ENCODE assay signal across 7 cellular contexts in the genomic region with DNA sequence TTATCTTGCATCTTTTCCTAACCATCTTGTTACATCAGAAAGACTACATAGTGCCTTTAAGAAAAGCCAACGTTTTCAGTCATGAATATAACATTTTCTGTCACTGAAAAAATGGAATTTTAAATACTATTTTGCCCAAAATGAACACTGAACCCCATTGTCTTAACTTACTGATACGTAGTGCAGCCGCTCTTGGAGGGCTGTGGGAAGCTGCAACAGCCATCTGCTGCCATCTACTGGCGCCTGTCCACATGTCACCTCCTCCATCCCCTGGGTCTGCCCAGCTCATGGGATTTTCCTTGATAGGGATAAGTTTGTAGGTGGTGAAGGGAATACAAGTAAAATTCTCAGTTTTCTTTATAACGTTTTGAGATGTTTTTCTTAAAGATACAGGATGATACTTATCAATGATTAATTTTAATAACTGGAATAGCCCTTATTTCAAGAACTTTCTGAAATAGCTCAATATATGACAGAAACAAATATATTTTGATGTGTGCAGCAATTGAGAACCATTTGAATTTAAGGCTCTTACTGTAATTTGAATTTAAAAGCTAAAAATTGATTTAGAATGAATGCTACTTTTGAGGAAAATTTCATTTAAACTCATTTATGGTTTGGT.
DNase-seq lines count a peak whose midpoint lies in the region; ATAC-seq and TF ChIP-seq lines count a peak whose summit lies in the region.

No MANE protein-coding gene starts in this region.

- H3K27me3 ChIP-seq in left ventricle myocardium inferior (ENCODE audit: low read depth) = no peaks in the 10 kb centered on the region

- ATAC-seq in HG02852 (IDR thresholded peaks at IDR 0.05; ENCODE audit: unreplicated experiment) (peak; percentile 95), T-cell (replicated peaks in 1 of 4) (peak; percentile 88 to 96 (median 92)), sciatic nerve (peak; percentile 96)

- no peaks in the 10 kb centered on the region for H3K27me3 Mint-ChIP-seq in T-cell

- TF ChIP-seq CTCF in GM13977 (IDR thresholded peaks at IDR 0.05; ENCODE audit: extremely low read depth, insufficient read depth, missing control alignments) = peak; percentile 91
- peak; percentile 98 for TF ChIP-seq CTCF in left ventricle myocardium inferior (IDR thresholded peaks at IDR 0.05; ENCODE audit: borderline replicate concordance)

- POLR2A ChIA-PET in T-cell (lab: Charles Lee) = no interaction called here

- H3K9me3 Mint-ChIP-seq in T-cell = no peaks in the 10 kb centered on the region

- H3K4me3 ChIP-seq in left ventricle myocardium inferior = no peak overlapping the region

- CTCF ChIA-PET in T-cell (lab: Charles Lee) = interaction anchor here (0.5 to 1.7 kb wide), 41 partner anchors 9 to 1432 kb away, joined by 3 to 17 read pairs (median 4); a partner anchor contains a TSS

- no peak overlapping the region for H3K4me3 Mint-ChIP-seq in T-cell

- H3K4me1 ChIP-seq in left ventricle myocardium inferior = peaks cover 27% of the 10 kb centered on the region

- in situ Hi-C loops in GM13977 (cut with MboI; ENCODE audit: low pct_unique_long_range_greater_than_20kb, low sequenced_read_pairs, unreplicated experiment) = loop anchor here (25.0 kb wide), 1 partner anchor 528 kb away; a partner anchor contains a TSS

- peaks cover 8% of the 10 kb centered on the region for H3K36me3 ChIP-seq in left ventricle myocardium inferior

- H3K27ac ChIP-seq in left ventricle myocardium inferior (replicated peaks) = peak overlapping the region; percentile 25

- no peaks in the 10 kb centered on the region for H3K9me3 ChIP-seq in left ventricle myocardium inferior (replicated peaks)

- H3K4me1 Mint-ChIP-seq in T-cell = peaks cover 4 to 17% (median 16%) of the 10 kb centered on the region in 3 donors

- peak; percentile 88 for DNase-seq in GM13977 (ENCODE audit: low spot score)
- peak; percentile 67 for DNase-seq in NCI-H1436 (lab: John Stamatoyannopoulos, UW)
- peak; percentile 31 to 74 (median 63) for DNase-seq in T-cell
- peak; percentile 55 for DNase-seq in amniotic epithelial cell (ENCODE audit: low read depth)
- DNase-seq in left ventricle myocardium inferior = peak; percentile 76
- peak; percentile 88 for DNase-seq in sciatic nerve (ENCODE audit: low spot score)

- no peak overlapping the region for H3K27ac Mint-ChIP-seq in T-cell

- H3K36me3 Mint-ChIP-seq in T-cell = no peaks in the 10 kb centered on the region

- intact Hi-C loops in left ventricle myocardium inferior (cut with micrococcal nuclease) = loop anchor here (2.0 to 5.0 kb wide), 2 partner anchors 598 to 858 kb away; no protein-coding TSS in a partner anchor
- intact Hi-C loops in sciatic nerve (cut with DNase I) = loop anchor here (10.0 kb wide), 1 partner anchor 600 kb away; no protein-coding TSS in a partner anchor
